Comparison of ENCODE assay signal across 4 cellular contexts in the genomic region with DNA sequence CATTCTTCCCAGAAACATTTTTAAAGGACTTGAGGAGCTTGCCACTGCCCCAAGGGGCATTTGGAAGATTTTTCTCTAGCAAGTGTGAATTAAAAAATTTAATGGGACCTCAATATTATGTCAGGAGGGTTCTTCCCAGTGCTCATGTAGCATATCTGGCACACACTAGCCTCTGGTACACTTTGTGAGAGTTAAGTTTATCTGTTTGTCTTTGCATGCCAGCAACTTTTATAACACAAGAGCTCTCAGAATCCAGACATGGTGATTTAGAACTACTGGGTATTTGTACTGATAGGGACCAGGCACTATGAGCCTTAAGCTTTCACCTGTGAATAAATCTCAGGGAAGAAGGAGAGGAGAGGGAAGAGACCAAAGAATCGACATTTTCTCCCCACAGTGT. TPM values are rescaled to one million over a fixed set of nuclear protein-coding genes. Genes with fewer than 3 reads are reported as not detected.
"Had no signal": no experiment of that assay in that cellular context is flagged by ENCODE, and none has a peak within 500 bp of the region (broad histone marks: within the 10 kb centered on the region; RNA-seq: fewer than 3 reads in every experiment).

No MANE protein-coding gene starts in this region.

- DNase-seq: GDM1, GF-D8 had no signal

- ATAC-seq: GM12878 had no signal

- H3K4me3 ChIP-seq: GM12878 had no signal

RNA-seq across cellular contexts. Expression of gene SPINT3, which starts 12.9 kb away (rescaled TPM):
- total RNA-seq: G401, GM12878 had no signal

RNA-seq across cellular contexts. Expression of gene WFDC2, which starts 33.0 kb away (rescaled TPM):
- total RNA-seq: G401, GM12878 had no signal

RNA-seq across cellular contexts. Expression of gene WFDC6, which starts 36.7 kb away (rescaled TPM):
- total RNA-seq: G401, GM12878 had no signal

RNA-seq across cellular contexts. Expression of gene EPPIN, which starts 44.6 kb away (rescaled TPM):
- total RNA-seq: G401, GM12878 had no signal
